ENCODE assay signal across 12 cellular contexts in genomic region chr11:14015711-14016110, GRCh38. TPM values are rescaled to one million over a fixed set of nuclear protein-coding genes. Genes with fewer than 3 reads are reported as not detected.
A peak's percentile ranks its signal among the peaks of the same experiment; 100 is the strongest.
DNase-seq lines count a peak whose midpoint lies in the region; ATAC-seq, FAIRE-seq and TF ChIP-seq lines count a peak whose summit lies in the region.
"Had no signal": no experiment of that assay in that cellular context is flagged by ENCODE, and none has a peak within 500 bp of the region (broad histone marks: within the 10 kb centered on the region; RNA-seq: fewer than 3 reads in every experiment).

No MANE protein-coding gene starts in this region.

- H4K91ac ChIP-seq in neuronal stem cell (ENCODE audit: low read depth, low read length, poor library complexity), result no peak overlapping the region

- H3K4me2 ChIP-seq in fibroblast of lung (ENCODE audit: extremely low read depth, insufficient read depth, low read length) (no peak overlapping the region), neuronal stem cell (ENCODE audit: insufficient read depth, low read length, poor library complexity, severe bottlenecking) (no peak overlapping the region)

- no peak overlapping the region for H2BK15ac ChIP-seq in neuronal stem cell (ENCODE audit: low read length)

- H4K20me1 ChIP-seq in fibroblast of lung (ENCODE audit: control insufficient read depth, extremely low read depth, insufficient read depth, low read length), result no peaks in the 10 kb centered on the region

- no peak overlapping the region for H2BK120ac ChIP-seq in neuronal stem cell (ENCODE audit: low read depth, low read length)

- no peak overlapping the region for H4K8ac ChIP-seq in neuronal stem cell (ENCODE audit: low read depth, low read length)

- H3K4ac ChIP-seq in neuronal stem cell (ENCODE audit: low read length), result no peak overlapping the region

- no peaks in the 10 kb centered on the region for H3K9me3 Mint-ChIP-seq in activated naive CD4-positive, alpha-beta T cell treated with anti-CD3 and anti-CD28 coated beads, Interleukin-2, amount 50 U/mL, for 72 hours
- H3K9me3 Mint-ChIP-seq: activated T-cell treated with anti-CD3 and anti-CD28 coated beads, Interleukin-2, amount 50 U/mL, for 24 hours; effector memory CD8-positive, alpha-beta T cell had no signal

- no peak overlapping the region for H3K14ac ChIP-seq in neuronal stem cell (ENCODE audit: low read length)

- no peak overlapping the region for H2AFZ ChIP-seq in fibroblast of lung (ENCODE audit: low read length)
- no peak overlapping the region for H2AFZ ChIP-seq in neuronal stem cell (ENCODE audit: low read length)

- H3K36me3 Mint-ChIP-seq in activated naive CD4-positive, alpha-beta T cell treated with anti-CD3 and anti-CD28 coated beads, Interleukin-2, amount 50 U/mL, for 72 hours, result no peaks in the 10 kb centered on the region

- H3K36me3 ChIP-seq in fibroblast of lung (ENCODE audit: control insufficient read depth, insufficient read depth, low read length), result no peaks in the 10 kb centered on the region
- H3K36me3 ChIP-seq in neuronal stem cell (replicated peaks in 1 of 2; ENCODE audit: control insufficient read depth in 2 of 2, insufficient read depth in 2 of 2, low read length in 2 of 2), result no peaks in the 10 kb centered on the region

- no peak overlapping the region for H2AK5ac ChIP-seq in neuronal stem cell (ENCODE audit: low read depth, low read length)

- H3K23ac ChIP-seq in neuronal stem cell (ENCODE audit: low read depth, low read length, poor library complexity), result no peak overlapping the region

- H3K4me1 ChIP-seq in fibroblast of lung (ENCODE audit: control insufficient read depth, extremely low read depth, insufficient read depth, low read length), result peaks cover 6% of the 10 kb centered on the region
- H3K4me1 ChIP-seq in neuronal stem cell (ENCODE audit: control insufficient read depth in 2 of 2, insufficient read depth in 1 of 2, low read depth in 1 of 2, low read length in 2 of 2), result peaks cover 0 to 8% of the 10 kb centered on the region in 2 donors

- ATAC-seq in activated naive CD4-positive, alpha-beta T cell treated with anti-CD3 and anti-CD28 coated beads, Interleukin-2, amount 50 U/mL, for 72 hours, result no peak
- no peak for ATAC-seq in HG02571 (IDR thresholded peaks at IDR 0.05; ENCODE audit: unreplicated experiment)
- ATAC-seq: effector memory CD8-positive, alpha-beta T cell had no signal

- H3K79me2 ChIP-seq in fibroblast of lung (ENCODE audit: control insufficient read depth, insufficient read depth, low read length), result no peaks in the 10 kb centered on the region

- H3K9ac ChIP-seq in fibroblast of lung (ENCODE audit: insufficient read depth, low read length) (no peak overlapping the region), neuronal stem cell (ENCODE audit: low read depth, low read length, poor library complexity) (no peak overlapping the region)

- H3K9me3 ChIP-seq in fibroblast of lung (ENCODE audit: control insufficient read depth, insufficient read depth, low read depth, low read length) (no peaks in the 10 kb centered on the region), neuronal stem cell (replicated peaks in 1 of 2; ENCODE audit: control insufficient read depth in 2 of 2, insufficient read depth in 1 of 2, low read depth in 1 of 2, low read length in 2 of 2) (no peaks in the 10 kb centered on the region)

- H3K27ac ChIP-seq in fibroblast of lung (ENCODE audit: insufficient read depth, low read length), result no peak overlapping the region
- H3K27ac ChIP-seq in neuronal stem cell (replicated peaks; ENCODE audit: low read length), result no peak overlapping the region

- no peak for TF ChIP-seq CTCF in fibroblast of lung (conservative IDR thresholded peaks at IDR 0.05 in 1 of 2, IDR thresholded peaks at IDR 0.05 in 1 of 2; ENCODE audit: low read depth in 1 of 2, low read length in 2 of 2)

- H3K27ac Mint-ChIP-seq in activated naive CD4-positive, alpha-beta T cell treated with anti-CD3 and anti-CD28 coated beads, Interleukin-2, amount 50 U/mL, for 72 hours, result no peak overlapping the region
- H3K27ac Mint-ChIP-seq: activated T-cell treated with anti-CD3 and anti-CD28 coated beads, Interleukin-2, amount 50 U/mL, for 24 hours; effector memory CD8-positive, alpha-beta T cell had no signal

- DNase-seq in H54 (ENCODE audit: insufficient read length, low spot score) (peak; percentile 30), RPMI7951 (ENCODE audit: low read depth) (peak; percentile 25), fibroblast of lung (ENCODE audit: low read depth in 2 of 2) (peak; percentile 68 to 81), neuronal stem cell (ENCODE audit: low spot score) (peak; percentile 5), foreskin melanocyte (no peak), superior temporal gyrus (ENCODE audit: extremely low spot score) (no peak)
- DNase-seq in activated naive CD4-positive, alpha-beta T cell treated with anti-CD3 and anti-CD28 coated beads, Interleukin-2, amount 50 U/mL, for 72 hours (ENCODE audit: low spot score in 2 of 2), result no peak
- DNase-seq: activated T-cell treated with anti-CD3 and anti-CD28 coated beads, Interleukin-2, amount 50 U/mL, for 24 hours; effector memory CD8-positive, alpha-beta T cell; NCI-H510A treated with DMSO at 0.1 percent for 48 hours; T-helper 9 cell had no signal

- no peak overlapping the region for H2BK12ac ChIP-seq in neuronal stem cell (ENCODE audit: low read length)

- H3K79me1 ChIP-seq in neuronal stem cell (ENCODE audit: low read depth, low read length), result no peaks in the 10 kb centered on the region

- no peak overlapping the region for H2BK5ac ChIP-seq in neuronal stem cell (ENCODE audit: low read length)

- H3K27me3 ChIP-seq in fibroblast of lung (ENCODE audit: control insufficient read depth, insufficient read depth, low read length), result no peaks in the 10 kb centered on the region
- no peaks in the 10 kb centered on the region for H3K27me3 ChIP-seq in neuronal stem cell (ENCODE audit: control insufficient read depth in 3 of 3, insufficient read depth in 3 of 3, low read depth in 1 of 3, low read length in 3 of 3)

- H3K4me3 ChIP-seq in fibroblast of lung (replicated peaks in 1 of 4; ENCODE audit: control extremely low read depth in 1 of 4, insufficient read depth in 1 of 4, low read depth in 3 of 4, low read length in 4 of 4), result no peak overlapping the region
- H3K4me3 ChIP-seq in neuronal stem cell (ENCODE audit: low read length in 2 of 2), result no peak overlapping the region

- peak; percentile 77 for FAIRE-seq in H54 (lab: Jason Lieb, UNC)

- H3K18ac ChIP-seq in neuronal stem cell (ENCODE audit: low read length), result no peak overlapping the region

- no CpG with 5 or more reads among the region's 4 CpGs for WGBS in neuronal stem cell (ENCODE audit: extremely low coverage in 2 of 2, insufficient read length in 2 of 2, insufficient replicate concordance in 1 of 2), 2 donors

- no peak for TF ChIP-seq POLR2A in H54 (IDR thresholded peaks at IDR 0.05; ENCODE audit: low read depth, low read length)

RNA-seq across cellular contexts. Expression of gene SPON1, which starts 53.2 kb away (rescaled TPM):
- total RNA-seq in RPMI7951 (2014; rRNA removed; shearing (Covaris generic)), result 0.10 TPM in 1 of 2 replicates, not detected in the other
- total RNA-seq in fibroblast of lung, result 3.5 and 30.6 TPM in 2 replicates
- 0.45 and 5.0 TPM in 2 replicates for polyA plus RNA-seq in fibroblast of lung
- 1.1 and 4.0 TPM in 2 replicates for polyA plus RNA-seq in fibroblast of lung (2012)
- 2.4 TPM in 1 of 2 replicates, not detected in the other for polyA minus RNA-seq in fibroblast of lung (ENCODE audit: low replicate concordance)
- 23.8 TPM for polyA plus RNA-seq in neuronal stem cell (2013, experiment 1 of 2)
- polyA plus RNA-seq in neuronal stem cell (2013, experiment 2 of 2), result 24.4 TPM
- total RNA-seq in activated naive CD4-positive, alpha-beta T cell treated with anti-CD3 and anti-CD28 coated beads, Interleukin-2, amount 50 U/mL, for 72 hours, result under 1 TPM in 1 of 2 donors, not detected in 1; 0.19 TPM

Comparison
In these comparisons a context has a peak if more than half of its experiments do, and no peak if none do; other contexts are left out.
1. DNase-seq: peak in H54 (single experiment), RPMI7951 (single experiment), fibroblast of lung (2 of 2) and neuronal stem cell (single experiment); none in foreskin melanocyte (single experiment), activated naive CD4-positive, alpha-beta T cell treated with anti-CD3 and anti-CD28 coated beads, Interleukin-2, amount 50 U/mL, for 72 hours (0 of 2) and superior temporal gyrus (single experiment).